Comparison of ENCODE assay signal across 9 cellular contexts in genomic region chr3:19147905-19148767, GRCh38. TPM values are rescaled to one million over a fixed set of nuclear protein-coding genes. Genes with fewer than 3 reads are reported as not detected.
A peak's percentile ranks its signal among the peaks of the same experiment; 100 is the strongest.
DNase-seq lines count a peak whose midpoint lies in the region; ATAC-seq and TF ChIP-seq lines count a peak whose summit lies in the region.
"Had no signal": no experiment of that assay in that cellular context is flagged by ENCODE, and none has a peak within 500 bp of the region (broad histone marks: within the 10 kb centered on the region; RNA-seq: fewer than 3 reads in every experiment).

Gene KCNH8 (plus strand): TSS chr3:19148510. CDS start chr3:19148720, 210 bp downstream.

- H3K9me3 Mint-ChIP-seq in activated naive CD8-positive, alpha-beta T cell treated with anti-CD3 and anti-CD28 coated beads, Interleukin-2, amount 50 U/mL, for 24 hours: peaks cover 9% of the 10 kb centered on the region

- peaks cover 15% of the 10 kb centered on the region for H3K4me1 Mint-ChIP-seq in activated naive CD8-positive, alpha-beta T cell treated with anti-CD3 and anti-CD28 coated beads, Interleukin-2, amount 50 U/mL, for 24 hours

- TF ChIP-seq CTCF in GM13977 (IDR thresholded peaks at IDR 0.05; ENCODE audit: extremely low read depth, insufficient read depth, missing control alignments): no peak

- peak; percentile 31 for ATAC-seq in activated naive CD8-positive, alpha-beta T cell treated with anti-CD3 and anti-CD28 coated beads, Interleukin-2, amount 50 U/mL, for 24 hours
- no peak for ATAC-seq in HG03175 (IDR thresholded peaks at IDR 0.05; ENCODE audit: unreplicated experiment)

- no peak within 1 kb of the TSS for H3K9ac ChIP-seq in rectal smooth muscle tissue (ENCODE audit: low read length)

- in situ Hi-C loops in GM13977 (cut with MboI; ENCODE audit: low pct_unique_long_range_greater_than_20kb, low sequenced_read_pairs, unreplicated experiment): no loop called here

- H3K27ac Mint-ChIP-seq in activated naive CD8-positive, alpha-beta T cell treated with anti-CD3 and anti-CD28 coated beads, Interleukin-2, amount 50 U/mL, for 24 hours: peak within 1 kb of the TSS; percentile 76

- peaks cover 27% of the 10 kb centered on the region for H3K27me3 Mint-ChIP-seq in activated naive CD8-positive, alpha-beta T cell treated with anti-CD3 and anti-CD28 coated beads, Interleukin-2, amount 50 U/mL, for 24 hours

- no peak within 1 kb of the TSS for H3K27ac ChIP-seq in rectal smooth muscle tissue (ENCODE audit: low read depth, low read length)

- peak within 1 kb of the TSS; percentile 87 for H3K4me3 ChIP-seq in rectal smooth muscle tissue (ENCODE audit: low read length)

- no peaks in the 10 kb centered on the region for H3K36me3 ChIP-seq in rectal smooth muscle tissue (ENCODE audit: control insufficient read depth, insufficient read depth, low read length)

- peaks cover 4% of the 10 kb centered on the region for H3K4me1 ChIP-seq in rectal smooth muscle tissue (ENCODE audit: control insufficient read depth, insufficient read depth, low read length)

- peak; percentile 32 for DNase-seq in GM13977 (ENCODE audit: low spot score)
- DNase-seq in NCI-H510A (lab: John Stamatoyannopoulos, UW): peak; percentile 10
- peak; percentile 36 for DNase-seq in activated naive CD8-positive, alpha-beta T cell treated with anti-CD3 and anti-CD28 coated beads, Interleukin-2, amount 50 U/mL, for 24 hours
- DNase-seq in hypothalamus (lab: John Stamatoyannopoulos, UW): peak in 49 of 51 donors; percentile 13 to 90 (median 63)
- no peak for DNase-seq in HT-29 (ENCODE audit: low spot score)
- no peak for DNase-seq in cerebellar nuclear complex (lab: John Stamatoyannopoulos, UW)

- H3K36me3 Mint-ChIP-seq in activated naive CD8-positive, alpha-beta T cell treated with anti-CD3 and anti-CD28 coated beads, Interleukin-2, amount 50 U/mL, for 24 hours (ENCODE audit: low read depth): peaks cover 2% of the 10 kb centered on the region

- peak within 1 kb of the TSS; percentile 87 for H3K4me3 Mint-ChIP-seq in activated naive CD8-positive, alpha-beta T cell treated with anti-CD3 and anti-CD28 coated beads, Interleukin-2, amount 50 U/mL, for 24 hours

- H3K27me3 ChIP-seq in rectal smooth muscle tissue (ENCODE audit: control insufficient read depth, insufficient read depth, low read length): no peaks in the 10 kb centered on the region

RNA-seq across cellular contexts. Expression of gene KCNH8, which starts in this region (rescaled TPM):
- total RNA-seq in HT-29 (2014; rRNA removed; shearing (Covaris generic)): 0.03 and 1.1 TPM in 2 replicates
- total RNA-seq: activated CD8-positive, alpha-beta memory T cell treated with anti-CD3 and anti-CD28 coated beads for 36 hours had no signal

Comparison
In these comparisons a context has a peak if more than half of its experiments do, and no peak if none do; other contexts are left out.
1. DNase-seq: peak in GM13977 (single experiment), NCI-H510A (single experiment), activated naive CD8-positive, alpha-beta T cell treated with anti-CD3 and anti-CD28 coated beads, Interleukin-2, amount 50 U/mL, for 24 hours (single experiment) and hypothalamus (49 of 51); none in HT-29 (single experiment) and cerebellar nuclear complex (0 of 2).